In the genomic region with DNA sequence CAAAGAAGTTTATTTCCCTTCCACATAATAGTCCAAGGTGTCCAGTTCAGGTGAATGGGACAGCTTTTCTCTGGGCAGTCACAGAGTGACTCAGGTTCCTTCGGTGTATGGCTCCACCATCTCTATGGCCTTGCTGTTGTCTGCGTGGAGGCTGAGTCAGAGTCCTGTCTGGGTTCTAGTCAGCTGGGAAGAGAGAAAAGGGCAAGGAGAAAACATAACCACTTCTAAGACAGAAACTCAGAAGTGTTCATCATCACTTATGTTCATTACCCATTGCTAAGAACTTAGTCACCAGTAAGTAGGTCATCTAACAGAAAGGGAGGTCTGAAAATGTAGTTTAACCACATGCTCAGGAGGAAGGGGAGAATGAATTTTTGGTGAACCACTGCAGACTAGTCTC, we compare ENCODE assay signal across 10 cellular contexts. TPM values are rescaled to one million over a fixed set of nuclear protein-coding genes. Genes with fewer than 3 reads are reported as not detected.
A peak's percentile ranks its signal among the peaks of the same experiment; 100 is the strongest.
DNase-seq lines count a peak whose midpoint lies in the region; ATAC-seq, FAIRE-seq and TF ChIP-seq lines count a peak whose summit lies in the region.
"Had no signal": no experiment of that assay in that cellular context is flagged by ENCODE, and none has a peak within 500 bp of the region (broad histone marks: within the 10 kb centered on the region; RNA-seq: fewer than 3 reads in every experiment).

No MANE protein-coding gene starts in this region.

- no peak overlapping the region for H2BK5ac ChIP-seq in trophoblast cell (ENCODE audit: low read depth, low read length, poor library complexity)

- H2AFZ ChIP-seq in PC-3 (ENCODE audit: low read length) (peak overlapping the region; percentile 2; the same call in 1 of the 2 replicates), K562 (ENCODE audit: low read depth, low read length) (peak overlapping the region; percentile 73), trophoblast cell (ENCODE audit: insufficient read depth, low read length, poor library complexity) (no peak overlapping the region)

- H2BK12ac ChIP-seq in trophoblast cell (ENCODE audit: low read length) = no peak overlapping the region

- no peak overlapping the region for H3K4me3 ChIP-seq in AG10803 (ENCODE audit: low read length)
- no peak overlapping the region for H3K4me3 ChIP-seq in PC-3 (ENCODE audit: low read length)
- no peak overlapping the region for H3K4me3 ChIP-seq in K562
- no peak overlapping the region for H3K4me3 ChIP-seq in trophoblast cell (ENCODE audit: low read depth, low read length)
- H3K4me3 ChIP-seq: psoas muscle had no signal

- no peak for TF ChIP-seq POLR2A in K562 (conservative IDR thresholded peaks at IDR 0.05)

- H3K4me1 ChIP-seq in PC-3 (ENCODE audit: insufficient read depth, low read length) = peaks cover 25% of the 10 kb centered on the region
- H3K4me1 ChIP-seq in K562 (replicated peaks in 1 of 2; ENCODE audit: control insufficient read depth in 2 of 2, insufficient read depth in 2 of 2, low read length in 2 of 2) = peaks cover 0 to 4% of the 10 kb centered on the region in 2 experiments; a peak in 4 of 5 replicates
- peaks cover 0 to 2% of the 10 kb centered on the region in 2 experiments for H3K4me1 ChIP-seq in trophoblast cell (ENCODE audit: control insufficient read depth in 1 of 2, insufficient read depth in 2 of 2, low read length in 2 of 2)

- in situ Hi-C loops in K562 (cut with MboI) = no loop called here

- TF ChIP-seq EP300 in K562 (IDR thresholded peaks at IDR 0.05; ENCODE audit: low read length) = no peak

- WGBS in K562 (ENCODE audit: insufficient coverage, low coverage, missing lambda C conversion rate) = 25% methylated on average over 2 of the region's 2 CpGs
- WGBS in trophoblast cell (ENCODE audit: extremely low coverage, insufficient coverage, insufficient read length) = no CpG with 5 or more reads among the region's 2 CpGs

- H4K20me1 ChIP-seq in PC-3 (ENCODE audit: low read length) (no peaks in the 10 kb centered on the region), K562 (replicated peaks; ENCODE audit: control insufficient read depth, insufficient read depth, low read length) (no peaks in the 10 kb centered on the region)

- no peak overlapping the region for H2AK5ac ChIP-seq in trophoblast cell (ENCODE audit: low read length)

- intact Hi-C loops in PC-3 (cut with micrococcal nuclease) = loop anchor here (2.0 kb wide), 1 partner anchor 33 kb away; a partner anchor contains a TSS
- intact Hi-C loops in K562 (cut with micrococcal nuclease) = no loop called here

- DNase-seq in AG10803 (ENCODE audit: low read depth) = peak; percentile 91
- DNase-seq in PC-3 = peak; percentile 96
- DNase-seq in K562 (ENCODE audit: extremely low read depth in 1 of 4, low spot score in 3 of 4) = no peak
- DNase-seq in trophoblast cell = peak; percentile 75 to 79
- no peak for DNase-seq in NCI-H146 treated with DMSO at 0.1 percent for 48 hours (lab: John Stamatoyannopoulos, UW; ENCODE audit: unreplicated experiment)
- DNase-seq in HT-29 (ENCODE audit: low spot score) = no peak
- DNase-seq in MV-4-11 (lab: John Stamatoyannopoulos, UW) = no peak
- DNase-seq: psoas muscle had no signal

- H4K12ac ChIP-seq in trophoblast cell (ENCODE audit: low read depth, low read length) = no peak overlapping the region

- H3K9me3 ChIP-seq in PC-3 (ENCODE audit: low read length) = no peaks in the 10 kb centered on the region
- no peaks in the 10 kb centered on the region for H3K9me3 ChIP-seq in K562 (replicated peaks; ENCODE audit: control insufficient read depth, insufficient read depth, low read depth, low read length)
- peaks cover 3% of the 10 kb centered on the region for H3K9me3 ChIP-seq in trophoblast cell (ENCODE audit: insufficient read depth, low read depth, low read length)
- H3K9me3 ChIP-seq: psoas muscle had no signal

- TF ChIP-seq CTCF in AG10803 (conservative IDR thresholded peaks at IDR 0.05; ENCODE audit: low read length) (no peak), PC-3 (conservative IDR thresholded peaks at IDR 0.05; ENCODE audit: low read depth, low read length) (no peak), K562 (IDR thresholded peaks at IDR 0.05 in 2 of 3, conservative IDR thresholded peaks at IDR 0.05 in 1 of 3; ENCODE audit: insufficient read depth in 2 of 3, low read depth in 1 of 3, low read length in 3 of 3) (no peak)

- no TSS peak for BruUV-seq in PC-3 (replicated peaks; lab: Mats Ljungman, UMichigan)
- BruUV-seq in K562 (replicated peaks; lab: Mats Ljungman, UMichigan) = no TSS peak

- ATAC-seq in PC-3 (peak; percentile 90), K562 (no peak; the same call in 2 of the 3 replicates), HG03139 (IDR thresholded peaks at IDR 0.05; ENCODE audit: unreplicated experiment) (no peak)
- ATAC-seq: Panc1 had no signal

- CTCF ChIA-PET in PC-3 (lab: Charles Lee) = no interaction called here
- CTCF ChIA-PET in K562 (lab: Yijun Ruan, JAX; ENCODE audit: low intra/inter-chr PET ratio) = no interaction called here

- no peak overlapping the region for H3K4ac ChIP-seq in trophoblast cell (ENCODE audit: low read depth, low read length)

- no peaks in the 10 kb centered on the region for H3K27me3 ChIP-seq in PC-3 (ENCODE audit: low read length)
- no peaks in the 10 kb centered on the region for H3K27me3 ChIP-seq in K562 (ENCODE audit: control insufficient read depth in 2 of 2, insufficient read depth in 2 of 2, low read length in 2 of 2)
- H3K27me3 ChIP-seq in trophoblast cell (ENCODE audit: insufficient read depth, low read length) = no peaks in the 10 kb centered on the region

- no peak overlapping the region for H4K91ac ChIP-seq in trophoblast cell (ENCODE audit: low read depth, low read length)

- POLR2A ChIA-PET in PC-3 (lab: Charles Lee; ENCODE audit: unreplicated experiment) = interaction anchor here (0.5 kb wide), 1 partner anchor 48 kb away, joined by 9 read pairs; no protein-coding TSS in a partner anchor
- POLR2A ChIA-PET in K562 (lab: Yijun Ruan, JAX) = interaction anchor here (0.7 kb wide), 1 partner anchor 9 kb away, joined by 3 read pairs; no protein-coding TSS in a partner anchor

- H4K8ac ChIP-seq in trophoblast cell (ENCODE audit: low read depth, low read length) = no peak overlapping the region

- peaks cover 5% of the 10 kb centered on the region for H3F3A ChIP-seq in PC-3 (ENCODE audit: low read length, unreplicated experiment)

- H3K36me3 ChIP-seq in PC-3 (ENCODE audit: low read depth, low read length) (no peaks in the 10 kb centered on the region), K562 (ENCODE audit: control insufficient read depth, insufficient read depth, low read length) (no peaks in the 10 kb centered on the region), trophoblast cell (ENCODE audit: control insufficient read depth in 1 of 2, insufficient read depth in 2 of 2, low read length in 2 of 2) (no peaks in the 10 kb centered on the region)

- FAIRE-seq in K562 (lab: Jason Lieb, UNC) = no peak

- no peak overlapping the region for H3K23ac ChIP-seq in trophoblast cell (ENCODE audit: low read length)

- H3K4me2 ChIP-seq in PC-3 (ENCODE audit: low read length) = peak overlapping the region; percentile 23
- H3K4me2 ChIP-seq in K562 (ENCODE audit: insufficient read depth, low read length) = no peak overlapping the region
- no peak overlapping the region for H3K4me2 ChIP-seq in trophoblast cell (ENCODE audit: low read length)

- no peaks in the 10 kb centered on the region for H3K9me1 ChIP-seq in K562 (ENCODE audit: control insufficient read depth, insufficient read depth, low read length)

- H2BK120ac ChIP-seq in trophoblast cell (ENCODE audit: insufficient read depth, low read length, poor library complexity) = no peak overlapping the region

- no peak for TF ChIP-seq RAD21 in K562 (CRISPR knock-in tag; conservative IDR thresholded peaks at IDR 0.05 in 1 of 2, IDR thresholded peaks at IDR 0.05 in 1 of 2)

- no peaks in the 10 kb centered on the region for H3K79me2 ChIP-seq in PC-3 (ENCODE audit: low read length)
- H3K79me2 ChIP-seq in K562 (ENCODE audit: control insufficient read depth, insufficient read depth, low read length) = no peaks in the 10 kb centered on the region
- no peaks in the 10 kb centered on the region for H3K79me2 ChIP-seq in trophoblast cell (ENCODE audit: control insufficient read depth, insufficient read depth, low read length, poor library complexity)

- no peak overlapping the region for H3K18ac ChIP-seq in trophoblast cell (ENCODE audit: low read length)

- no peaks in the 10 kb centered on the region for H3K9me2 ChIP-seq in PC-3 (replicated peaks; ENCODE audit: low read length)

- H3K27ac ChIP-seq in PC-3 (ENCODE audit: low read length) (peak overlapping the region; percentile 68), K562 (ENCODE audit: extremely low read depth, low read depth, low read length) (no peak overlapping the region), trophoblast cell (ENCODE audit: low read depth, low read length) (no peak overlapping the region)
- H3K27ac ChIP-seq: psoas muscle had no signal

- H3K14ac ChIP-seq in trophoblast cell (ENCODE audit: low read length) = no peak overlapping the region

- no peaks in the 10 kb centered on the region for H3K79me1 ChIP-seq in trophoblast cell (ENCODE audit: low read length)

- H3K9ac ChIP-seq in PC-3 (ENCODE audit: low read length) (no peak overlapping the region), K562 (ENCODE audit: insufficient read depth in 1 of 2, low read depth in 2 of 2, low read length in 2 of 2) (no peak overlapping the region), trophoblast cell (ENCODE audit: low read length) (no peak overlapping the region)

TF ChIP-seq in K562, 482 proteins besides CTCF, POLR2A, EP300 and RAD21 (continues in another document):
- no peak for TF ChIP-seq RBM15 (IDR thresholded peaks at IDR 0.05; ENCODE audit: insufficient read depth, low read length)

RNA-seq across cellular contexts. Expression of a gene that starts 32.4 kb away (rescaled TPM):
- total RNA-seq in PC-3 (2014; rRNA removed) (14.1 and 19.1 TPM in 2 replicates), K562 (2014; rRNA removed) (2.5 and 2.7 TPM in 2 replicates), K562 (2014; rRNA removed; fragmentation: Illumina TruSeq; extraction: Trizol) (3.9 and 4.7 TPM in 2 replicates), K562 (2015; rRNA removed; fragmentation: Illumina TruSeq; extraction: Trizol) (5.8 and 6.6 TPM in 2 replicates), K562 (2021) (3.0 and 3.3 TPM in 2 replicates)
- 6.7 and 24.4 TPM in 2 replicates for total RNA-seq in K562 (2011; cell fraction: chromatin; rRNA removed; ENCODE audit: low replicate concordance)
- 3.3 and 4.7 TPM in 2 replicates for total RNA-seq in K562 (2011; cell fraction: nucleolus; rRNA removed)
- 7.2 and 10.6 TPM in 2 replicates for total RNA-seq in K562 (2011; cell fraction: nucleoplasm; rRNA removed)
- polyA plus RNA-seq in K562 (2011; rRNA removed) (2.2 and 3.0 TPM in 2 replicates), K562 (2014; fragmentation: Illumina TruSeq; extraction: Trizol) (1.4 and 1.9 TPM in 2 replicates), K562 (2014; fragmentation: Nextera tagmentation; extraction: Ambion mirVana) (1 to 10 TPM; 1.5 to 2.7 TPM), K562 (2014; rRNA removed) (1.7 and 1.9 TPM in 2 replicates)
- polyA plus RNA-seq in K562 (2011; cell fraction: cytosol; rRNA removed) = 0.10 and 0.47 TPM in 2 replicates
- polyA plus RNA-seq in K562 (2011; cell fraction: nucleus; rRNA removed) = 2.1 and 3.1 TPM in 2 replicates
- 1.3 and 2.2 TPM in 2 replicates for polyA plus RNA-seq in K562 (2012)
- polyA minus RNA-seq in K562 (2011; rRNA and poly(A)+ RNA removed) = 7.1 and 10.9 TPM in 2 replicates
- 0.95 and 2.6 TPM in 2 replicates for polyA minus RNA-seq in K562 (2011; cell fraction: cytosol; rRNA and poly(A)+ RNA removed)
- 6.7 and 12.7 TPM in 2 replicates for polyA minus RNA-seq in K562 (2011; cell fraction: nucleus; rRNA and poly(A)+ RNA removed)
- polyA plus RNA-seq in trophoblast cell (2013) = 0.33 and 0.36 TPM in 2 replicates
- 0.31 and 1.3 TPM in 2 replicates for total RNA-seq in HT-29 (2014; rRNA removed; shearing (Covaris generic))

Comparison
In these comparisons a context has a peak if more than half of its experiments do, and no peak if none do; other contexts are left out.
1. DNase-seq: peak in AG10803 (single experiment), PC-3 (single experiment) and trophoblast cell (2 of 2); none in K562 (0 of 4), NCI-H146 treated with DMSO at 0.1 percent for 48 hours (single experiment), HT-29 (single experiment) and MV-4-11 (single experiment).